ENCODE assay signal across 16 cellular contexts in the genomic region with DNA sequence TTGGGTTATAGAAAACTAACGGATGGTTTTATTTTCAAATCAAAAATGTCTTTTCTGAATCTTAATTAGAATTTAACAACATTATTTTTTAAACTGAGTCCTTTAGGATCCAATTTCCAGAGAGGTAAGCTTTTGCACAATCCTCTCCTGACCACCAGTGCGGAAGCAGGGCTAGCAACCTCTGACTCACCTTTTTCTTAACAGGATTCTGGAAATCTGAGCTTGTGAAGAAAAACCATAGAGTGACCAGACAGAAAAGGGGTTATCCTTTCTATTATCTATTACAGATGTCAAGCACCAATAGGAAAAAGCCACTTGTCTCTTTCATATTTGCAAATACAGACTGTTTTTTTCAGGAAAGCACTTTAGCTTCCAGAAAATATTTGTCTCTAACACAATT. TPM values are rescaled to one million over a fixed set of nuclear protein-coding genes. Genes with fewer than 3 reads are reported as not detected.
DNase-seq lines count a peak whose midpoint lies in the region; ATAC-seq and TF ChIP-seq lines count a peak whose summit lies in the region.
"Had no signal": no experiment of that assay in that cellular context is flagged by ENCODE, and none has a peak within 500 bp of the region (broad histone marks: within the 10 kb centered on the region; RNA-seq: fewer than 3 reads in every experiment).

No MANE protein-coding gene starts in this region.

- DNase-seq in AG10803 (ENCODE audit: low read depth) (peak; percentile 26), IMR-90 (peak; percentile 87), caudate nucleus (lab: John Stamatoyannopoulos, UW) (no peak), psoas muscle (no peak), NCI-H1092 (lab: John Stamatoyannopoulos, UW) (no peak)
- DNase-seq: activated naive CD4-positive, alpha-beta T cell treated with Interleukin-2 at 50 U/mL for 16 hours; DND-41; NCI-H2081 treated with DMSO at 0.1 percent for 48 hours; NCI-H82; SJCRH30; tibial artery had no signal

- H4K5ac ChIP-seq in IMR-90 (ENCODE audit: low read depth, low read length): no peak overlapping the region

- no peak overlapping the region for H2AFZ ChIP-seq in IMR-90 (replicated peaks; ENCODE audit: low read length, poor library complexity)
- no peak overlapping the region for H2AFZ ChIP-seq in neural cell (ENCODE audit: low read depth, low read length)

- BruUV-seq in IMR-90 (replicated peaks; lab: Mats Ljungman, UMichigan): no TSS peak

- ATAC-seq in IMR-90 (ENCODE audit: low read depth): peak; percentile 38; the same call in 1 of the 2 replicates
- no peak for ATAC-seq in HG02885 (IDR thresholded peaks at IDR 0.05; ENCODE audit: poor library complexity, unreplicated experiment)
- ATAC-seq in psoas muscle: no peak
- no peak for ATAC-seq in GM18517 (IDR thresholded peaks at IDR 0.05; ENCODE audit: unreplicated experiment)

- no peak for TF ChIP-seq RAD21 in IMR-90 (IDR thresholded peaks at IDR 0.05; ENCODE audit: low read length)
- TF ChIP-seq RAD21 in neural cell (conservative IDR thresholded peaks at IDR 0.05): no peak

- H3K23ac ChIP-seq in IMR-90 (ENCODE audit: low read depth, low read length): no peak overlapping the region

- H3K27me3 ChIP-seq in IMR-90 (ENCODE audit: control insufficient read depth, insufficient read depth, low read length) (no peaks in the 10 kb centered on the region), neural cell (ENCODE audit: insufficient read depth, low read depth, low read length) (no peaks in the 10 kb centered on the region), psoas muscle (ENCODE audit: insufficient read depth in 3 of 3, low read length in 2 of 3) (no peaks in the 10 kb centered on the region)
- H3K27me3 ChIP-seq: BLaER1, SJCRH30, tibial artery had no signal

- H3K9me1 ChIP-seq in IMR-90 (ENCODE audit: insufficient read depth, low read length): peaks cover 3% of the 10 kb centered on the region; the same call in 1 of the 2 replicates

- no peaks in the 10 kb centered on the region for H4K20me1 ChIP-seq in IMR-90 (ENCODE audit: insufficient read depth, low read length)
- H4K20me1 ChIP-seq in neural cell (ENCODE audit: insufficient read depth): no peaks in the 10 kb centered on the region
- H4K20me1 ChIP-seq: BLaER1 had no signal

- no peak overlapping the region for H3K14ac ChIP-seq in IMR-90 (replicated peaks; ENCODE audit: low read depth, low read length)

- WGBS in IMR-90 (ENCODE audit: extremely low coverage in 2 of 2, insufficient read length in 1 of 2), 2 experiments: no CpG with 5 or more reads among the region's 2 CpGs
- 82 to 89% (median 87%) methylated on average over 2 of the region's 2 CpGs for WGBS in psoas muscle, 3 donors

- H2BK5ac ChIP-seq in IMR-90 (ENCODE audit: low read depth, low read length, poor library complexity, severe bottlenecking): peak overlapping the region; percentile 85

- intact Hi-C loops in IMR-90 (cut with micrococcal nuclease) (no loop called here), psoas muscle (cut with DNase I) (no loop called here)

- peaks cover 3% of the 10 kb centered on the region for H3F3A ChIP-seq in neural cell (ENCODE audit: insufficient read depth, low read length, poor library complexity, severe bottlenecking)

- H4K91ac ChIP-seq in IMR-90 (ENCODE audit: insufficient read depth, low read depth, low read length): no peak overlapping the region

- CTCF ChIA-PET in IMR-90 (lab: Yijun Ruan, JAX): interaction anchor here (0.7 to 1.1 kb wide), 3 partner anchors 25 to 70 kb away, joined by 3 to 4 read pairs (median 4); a partner anchor contains a TSS

- H2BK20ac ChIP-seq in IMR-90 (ENCODE audit: low read depth, low read length): no peak overlapping the region

- H2BK15ac ChIP-seq in IMR-90 (ENCODE audit: low read depth, low read length): no peak overlapping the region

- H3K4me1 ChIP-seq in IMR-90 (ENCODE audit: control insufficient read depth, insufficient read depth, low read length) (peaks cover 7% of the 10 kb centered on the region), psoas muscle (peaks cover 5% of the 10 kb centered on the region)
- H3K4me1 ChIP-seq: BLaER1, SJCRH30 had no signal

- dilution Hi-C loops in IMR-90 (cut with HindIII; ENCODE audit: low sequenced_read_pairs, unreplicated experiment): no loop called here

- POLR2A ChIA-PET in IMR-90 (lab: Charles Lee; ENCODE audit: unreplicated experiment): interaction anchor here (0.7 kb wide), 1 partner anchor 274 kb away, joined by 3 read pairs; no protein-coding TSS in a partner anchor

- H3K18ac ChIP-seq in IMR-90 (ENCODE audit: low read depth, low read length): no peak overlapping the region

- no peak overlapping the region for H2AK9ac ChIP-seq in IMR-90 (replicated peaks; ENCODE audit: low read depth, low read length, poor library complexity)

- no peaks in the 10 kb centered on the region; a peak in 1 of 4 replicates for H3K79me1 ChIP-seq in IMR-90 (ENCODE audit: low read depth in 1 of 2, low read length in 2 of 2)

- H3K27ac ChIP-seq in IMR-90 (ENCODE audit: insufficient read depth, low read length) (no peak overlapping the region), caudate nucleus (ENCODE audit: low read depth, low read length) (peak overlapping the region; percentile 77), neural cell (ENCODE audit: low read length) (peak overlapping the region; percentile 65), psoas muscle (no peak overlapping the region)
- H3K27ac ChIP-seq: BLaER1, SJCRH30, tibial artery, VCaP had no signal

- no peak overlapping the region for H2BK120ac ChIP-seq in IMR-90 (ENCODE audit: low read depth, low read length)

- H3K36me3 ChIP-seq in IMR-90 (ENCODE audit: control insufficient read depth, insufficient read depth, low read length) (peaks cover 4% of the 10 kb centered on the region), neural cell (ENCODE audit: insufficient read depth, low read length) (no peaks in the 10 kb centered on the region), psoas muscle (ENCODE audit: insufficient read depth in 1 of 2, low read depth in 1 of 2) (peaks cover 0 to 94% of the 10 kb centered on the region in 2 donors)
- H3K36me3 ChIP-seq: SJCRH30 had no signal

- H3K4me2 ChIP-seq in IMR-90 (ENCODE audit: low read depth, low read length): no peak overlapping the region
- H3K4me2 ChIP-seq in neural cell (ENCODE audit: low read length): peak overlapping the region; percentile 9
- H3K4me2 ChIP-seq: BLaER1 had no signal

- no peak for TF ChIP-seq CTCF in AG10803 (conservative IDR thresholded peaks at IDR 0.05; ENCODE audit: low read length)
- no peak for TF ChIP-seq CTCF in IMR-90 (conservative IDR thresholded peaks at IDR 0.05; ENCODE audit: low read depth, low read length)
- no peak for TF ChIP-seq CTCF in neural cell (IDR thresholded peaks at IDR 0.05; ENCODE audit: poor library complexity, severe bottlenecking)
- TF ChIP-seq CTCF in psoas muscle (IDR thresholded peaks at IDR 0.05): no peak

- H3K9ac ChIP-seq in IMR-90 (ENCODE audit: low read depth, low read length): no peak overlapping the region
- peak overlapping the region; percentile 24 for H3K9ac ChIP-seq in neural cell (ENCODE audit: low read length)

- no peak for TF ChIP-seq POLR2A in IMR-90 (IDR thresholded peaks at IDR 0.05; ENCODE audit: low read depth, low read length)

- TF ChIP-seq EP300 in neural cell (conservative IDR thresholded peaks at IDR 0.05; ENCODE audit: poor library complexity, severe bottlenecking): no peak

- no peaks in the 10 kb centered on the region for H3K79me2 ChIP-seq in neural cell (replicated peaks; ENCODE audit: insufficient read depth, low read length)

- H3K9me3 ChIP-seq in IMR-90 (ENCODE audit: control insufficient read depth, insufficient read depth, low read length): no peaks in the 10 kb centered on the region
- H3K9me3 ChIP-seq in neural cell (ENCODE audit: low read length): no peaks in the 10 kb centered on the region
- no peaks in the 10 kb centered on the region for H3K9me3 ChIP-seq in psoas muscle
- H3K9me3 ChIP-seq: BLaER1, SJCRH30, tibial artery had no signal

- no peak overlapping the region for H3K4me3 ChIP-seq in AG10803 (ENCODE audit: low read length)
- no peak overlapping the region for H3K4me3 ChIP-seq in IMR-90 (ENCODE audit: insufficient read depth, low read depth, low read length)
- H3K4me3 ChIP-seq in neural cell (ENCODE audit: low read length): peak overlapping the region; percentile 43
- no peak overlapping the region for H3K4me3 ChIP-seq in psoas muscle
- H3K4me3 ChIP-seq: BLaER1, SJCRH30, tibial artery had no signal

- H2AK5ac ChIP-seq in IMR-90 (ENCODE audit: low read depth, low read length): no peak overlapping the region

- H3K9me2 ChIP-seq in neural cell (ENCODE audit: insufficient read depth, low read length): no peaks in the 10 kb centered on the region

- no peak overlapping the region for H4K8ac ChIP-seq in IMR-90 (ENCODE audit: low read depth in 2 of 2, low read length in 2 of 2)

- H3K4ac ChIP-seq in IMR-90 (ENCODE audit: low read depth, low read length): no peak overlapping the region

- in situ Hi-C loops in IMR-90 (cut with MboI; ENCODE audit: low sequenced_read_pairs): no loop called here

- no peak overlapping the region for H3K56ac ChIP-seq in IMR-90 (ENCODE audit: extremely low read depth, insufficient read depth, low read length)

TF ChIP-seq in neural cell, 6 proteins besides CTCF, POLR2A, EP300 and RAD21 (continues in another document):
- no peak for TF ChIP-seq TAF1 (IDR thresholded peaks at IDR 0.05; ENCODE audit: low read depth)
- no peak for TF ChIP-seq POLR2AphosphoS5 (IDR thresholded peaks at IDR 0.05)

RNA-seq across cellular contexts. Expression of a gene that starts 25.3 kb away (rescaled TPM):
- total RNA-seq in IMR-90 (2012; rRNA removed): 35.7 and 44.7 TPM in 2 replicates
- polyA plus RNA-seq in IMR-90 (2012; rRNA removed): 18.2 and 20.7 TPM in 2 replicates
- polyA plus RNA-seq in IMR-90 (2012; cell fraction: cytosol; rRNA removed): 7.4 and 10.6 TPM in 2 replicates
- 10.9 and 48.7 TPM in 2 replicates for polyA plus RNA-seq in IMR-90 (2012; cell fraction: nucleus; rRNA removed; ENCODE audit: low replicate concordance)
- polyA plus RNA-seq in neural cell: 82.0 and 92.1 TPM in 2 replicates
- polyA minus RNA-seq in neural cell: 142 and 148 TPM in 2 replicates
- total RNA-seq in psoas muscle: 10 to 100 TPM; 12.8 to 20.3 (median 16.0) TPM
- polyA plus RNA-seq in psoas muscle: 10 to 100 TPM in 2 of 3 donors, 1 to 10 TPM in 1; 9.6 to 21.9 (median 11.4) TPM

RNA-seq across cellular contexts. Expression of a gene that starts 32.9 kb away (rescaled TPM):
- 3.0 and 3.3 TPM in 2 replicates for total RNA-seq in IMR-90 (2012; rRNA removed)
- 1.3 and 1.7 TPM in 2 replicates for polyA plus RNA-seq in IMR-90 (2012; rRNA removed)
- polyA plus RNA-seq in IMR-90 (2012; cell fraction: cytosol; rRNA removed): 0.51 and 0.83 TPM in 2 replicates
- 0.48 and 1.6 TPM in 2 replicates for polyA plus RNA-seq in IMR-90 (2012; cell fraction: nucleus; rRNA removed; ENCODE audit: low replicate concordance)
- 3.0 and 3.1 TPM in 2 replicates for polyA plus RNA-seq in neural cell
- 4.9 and 6.4 TPM in 2 replicates for polyA minus RNA-seq in neural cell
- under 1 TPM; 0.65 to 0.99 (median 0.85) TPM for total RNA-seq in psoas muscle
- 1 to 10 TPM in 1 of 3 donors, under 1 TPM in 2; 0.45 to 1.1 (median 0.57) TPM for polyA plus RNA-seq in psoas muscle

RNA-seq across cellular contexts. Expression of a gene that starts 33.3 kb away (rescaled TPM):
- total RNA-seq in IMR-90 (2012; rRNA removed) (8.9 and 10.2 TPM in 2 replicates), psoas muscle (10 to 100 TPM in 2 of 4 donors, 1 to 10 TPM in 2; 6.6 to 17.7 (median 11.8) TPM)
- polyA plus RNA-seq in IMR-90 (2012; rRNA removed) (17.0 and 19.9 TPM in 2 replicates), neural cell (22.0 and 28.1 TPM in 2 replicates), psoas muscle (1 to 10 TPM; 4.4 to 7.6 (median 4.8) TPM)
- polyA plus RNA-seq in IMR-90 (2012; cell fraction: cytosol; rRNA removed): 12.8 and 19.3 TPM in 2 replicates
- polyA plus RNA-seq in IMR-90 (2012; cell fraction: nucleus; rRNA removed; ENCODE audit: low replicate concordance): 1.6 and 6.8 TPM in 2 replicates
- polyA minus RNA-seq in neural cell: 8.1 and 10.7 TPM in 2 replicates

Comparison
In these comparisons a context has a peak if more than half of its experiments do, and no peak if none do; other contexts are left out.
1. DNase-seq: peak in AG10803 (single experiment) and IMR-90 (single experiment); none in caudate nucleus (0 of 61), psoas muscle (0 of 2) and NCI-H1092 (single experiment).
2. H3K27ac ChIP-seq: peak in caudate nucleus (single experiment) and neural cell (single experiment); none in IMR-90 (single experiment) and psoas muscle (single experiment).